Comparison of ENCODE assay signal across 9 cellular contexts in the genomic region with DNA sequence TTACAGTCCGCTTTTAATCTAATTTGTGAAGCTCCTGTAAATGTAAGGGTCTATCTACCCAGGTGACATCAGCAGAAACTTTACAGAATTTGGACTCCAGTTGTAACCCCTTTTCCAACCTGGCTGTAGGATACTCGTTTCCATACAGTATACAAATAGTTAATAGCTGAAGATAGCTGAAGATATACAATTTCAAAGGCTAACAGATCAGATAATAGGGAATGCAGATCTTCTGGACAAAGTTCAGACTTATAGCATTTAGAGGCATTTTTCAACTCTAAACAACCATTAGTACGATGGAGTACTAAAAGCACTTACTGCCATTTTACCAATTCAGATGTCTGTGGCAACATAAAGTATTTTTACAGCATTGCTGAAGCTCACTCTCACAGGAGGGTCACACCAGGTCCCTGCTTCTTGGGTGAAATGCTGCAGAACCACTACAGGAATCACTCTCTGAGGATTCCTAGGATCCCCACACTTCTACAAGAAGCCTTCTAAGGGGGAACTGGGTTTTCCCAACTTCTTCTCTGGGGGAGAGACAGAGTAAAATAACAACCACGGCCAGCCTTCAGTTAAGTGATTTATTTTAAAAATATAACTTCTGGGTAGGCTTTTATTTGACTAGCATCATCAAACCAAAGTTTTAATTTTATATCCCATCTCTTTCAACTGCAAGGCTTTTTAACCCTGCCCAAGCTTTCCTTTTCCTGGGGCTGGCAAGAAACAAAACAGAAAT. TPM values are rescaled to one million over a fixed set of nuclear protein-coding genes. Genes with fewer than 3 reads are reported as not detected.
DNase-seq lines count a peak whose midpoint lies in the region; ATAC-seq and TF ChIP-seq lines count a peak whose summit lies in the region.
"Had no signal": no experiment of that assay in that cellular context is flagged by ENCODE, and none has a peak within 500 bp of the region (broad histone marks: within the 10 kb centered on the region; RNA-seq: fewer than 3 reads in every experiment).

No MANE protein-coding gene starts in this region.

- H3K9me3 Mint-ChIP-seq in activated B cell treated with CpG ODN at 0.5 μM for 24 hours (no peaks in the 10 kb centered on the region), immature natural killer cell (no peaks in the 10 kb centered on the region)
- no peaks in the 10 kb centered on the region for H3K9me3 Mint-ChIP-seq in stimulated activated naive B cell treated with anti-CD40 and anti-IgM and Interleukin-4, amounts not matched to agents 10 μg/mL and 1 μg/mL and 100 μg/mL, for 72 hours
- H3K9me3 Mint-ChIP-seq: H9 had no signal

- no peak overlapping the region for H3K4me3 ChIP-seq in subcutaneous abdominal adipose tissue (ENCODE audit: low read depth in 1 of 5, low read length in 5 of 5)

- peak overlapping the region; percentile 14 for H3K27ac ChIP-seq in subcutaneous abdominal adipose tissue (ENCODE audit: low read depth, low read length)

- intact Hi-C loops in activated B cell treated with CpG ODN at 0.5 μM for 24 hours (cut with micrococcal nuclease), result loop anchor here (5.0 kb wide), 2 partner anchors 38 to 728 kb away; a partner anchor contains a TSS

- peak overlapping the region; percentile 15 for H3K4me3 Mint-ChIP-seq in activated B cell treated with CpG ODN at 0.5 μM for 24 hours
- H3K4me3 Mint-ChIP-seq in immature natural killer cell, result peak overlapping the region; percentile 67 to 96 (median 76)
- no peak overlapping the region for H3K4me3 Mint-ChIP-seq in stimulated activated naive B cell treated with anti-CD40 and anti-IgM and Interleukin-4, amounts not matched to agents 10 μg/mL and 1 μg/mL and 100 μg/mL, for 72 hours

- H3K9me3 ChIP-seq in subcutaneous abdominal adipose tissue (ENCODE audit: control insufficient read depth in 5 of 5, low read length in 5 of 5), result no peaks in the 10 kb centered on the region

- H3K36me3 ChIP-seq in subcutaneous abdominal adipose tissue (ENCODE audit: control insufficient read depth in 5 of 5, insufficient read depth in 5 of 5, low read length in 5 of 5), result peaks cover 15 to 21% (median 18%) of the 10 kb centered on the region in 5 donors

- POLR2A ChIA-PET in activated B cell treated with CpG ODN at 0.5 μM for 24 hours (lab: Charles Lee), result interaction anchor here (0.9 to 1.1 kb wide), 2 partner anchors 22 to 135 kb away, joined by 3 to 4 read pairs; a partner anchor contains a TSS

- H3K27me3 Mint-ChIP-seq in activated B cell treated with CpG ODN at 0.5 μM for 24 hours, result no peaks in the 10 kb centered on the region
- peaks cover 8 to 19% (median 11%) of the 10 kb centered on the region in 3 donors for H3K27me3 Mint-ChIP-seq in immature natural killer cell (ENCODE audit: low read depth in 3 of 3)
- no peaks in the 10 kb centered on the region for H3K27me3 Mint-ChIP-seq in stimulated activated naive B cell treated with anti-CD40 and anti-IgM and Interleukin-4, amounts not matched to agents 10 μg/mL and 1 μg/mL and 100 μg/mL, for 72 hours

- H3K4me1 Mint-ChIP-seq in activated B cell treated with CpG ODN at 0.5 μM for 24 hours, result peaks cover 62% of the 10 kb centered on the region
- H3K4me1 Mint-ChIP-seq in immature natural killer cell, result peaks cover 73 to 86% of the 10 kb centered on the region in 2 donors
- peaks cover 39 to 68% of the 10 kb centered on the region in 2 donors for H3K4me1 Mint-ChIP-seq in stimulated activated naive B cell treated with anti-CD40 and anti-IgM and Interleukin-4, amounts not matched to agents 10 μg/mL and 1 μg/mL and 100 μg/mL, for 72 hours

- peaks cover 54% of the 10 kb centered on the region for H3K36me3 Mint-ChIP-seq in activated B cell treated with CpG ODN at 0.5 μM for 24 hours (ENCODE audit: low read depth)
- H3K36me3 Mint-ChIP-seq in immature natural killer cell, result peaks cover 0 to 24% (median 10%) of the 10 kb centered on the region in 3 donors
- H3K36me3 Mint-ChIP-seq in stimulated activated naive B cell treated with anti-CD40 and anti-IgM and Interleukin-4, amounts not matched to agents 10 μg/mL and 1 μg/mL and 100 μg/mL, for 72 hours, result peaks cover 14 to 27% of the 10 kb centered on the region in 2 donors

- H3K27ac Mint-ChIP-seq in activated B cell treated with CpG ODN at 0.5 μM for 24 hours, result no peak overlapping the region
- peak overlapping the region in 5 of 6 donors; percentile 8 to 54 (median 23) for H3K27ac Mint-ChIP-seq in immature natural killer cell
- H3K27ac Mint-ChIP-seq in stimulated activated naive B cell treated with anti-CD40 and anti-IgM and Interleukin-4, amounts not matched to agents 10 μg/mL and 1 μg/mL and 100 μg/mL, for 72 hours, result no peak overlapping the region
- H3K27ac Mint-ChIP-seq: H9 had no signal

- CTCF ChIA-PET in activated B cell treated with CpG ODN at 0.5 μM for 24 hours (lab: Charles Lee), result interaction anchor here (0.7 to 2.1 kb wide), 3 partner anchors 93 to 152 kb away, joined by 3 to 11 read pairs (median 4); no protein-coding TSS in a partner anchor

- TF ChIP-seq CTCF in activated B cell treated with CpG ODN at 0.5 μM for 24 hours (IDR thresholded peaks at IDR 0.05), result no peak

- peaks cover 2 to 62% (median 57%) of the 10 kb centered on the region in 5 donors for H3K4me1 ChIP-seq in subcutaneous abdominal adipose tissue (ENCODE audit: control insufficient read depth in 5 of 5, insufficient read depth in 5 of 5, low read length in 5 of 5)

- H3K27me3 ChIP-seq in subcutaneous abdominal adipose tissue (ENCODE audit: control insufficient read depth in 5 of 5, insufficient read depth in 4 of 5, low read length in 5 of 5), result no peaks in the 10 kb centered on the region

- H3K9ac ChIP-seq in subcutaneous abdominal adipose tissue (ENCODE audit: low read length in 5 of 5), result peak overlapping the region in 2 of 5 donors; percentile 21 to 45

- no peak for ATAC-seq in activated B cell treated with CpG ODN at 0.5 μM for 24 hours (ENCODE audit: low read depth)
- ATAC-seq in stimulated activated naive B cell treated with anti-CD40 and anti-IgM and Interleukin-4, amounts not matched to agents 10 μg/mL and 1 μg/mL and 100 μg/mL, for 72 hours (replicated peaks), result no peak

- DNase-seq in activated CD8-positive, alpha-beta memory T cell treated with anti-CD3 and anti-CD28 coated beads for 24 hours, result peak; percentile 30
- no peak for DNase-seq in activated CD8-positive, alpha-beta memory T cell treated with anti-CD3 and anti-CD28 coated beads, Interleukin-2, amount 50 U/mL, for 48 hours
- DNase-seq in activated B cell treated with CpG ODN at 0.5 μM for 24 hours, result no peak
- DNase-seq in immature natural killer cell, result no peak
- DNase-seq in GOT3 (lab: John Stamatoyannopoulos, UW), result no peak
- DNase-seq in amniotic stem cell (lab: John Stamatoyannopoulos, UW), result no peak
- DNase-seq in stimulated activated naive B cell treated with anti-CD40 and anti-IgM and Interleukin-4, amounts not matched to agents 10 μg/mL and 1 μg/mL and 100 μg/mL, for 72 hours, result no peak
- DNase-seq: H9 had no signal

RNA-seq across cellular contexts. Expression of a gene that starts 2.9 kb away (rescaled TPM):
- 40.5 and 45.1 TPM in 2 replicates for total RNA-seq in activated B cell treated with CpG ODN at 0.5 μM for 24 hours
- polyA plus RNA-seq in immature natural killer cell, result 10 to 100 TPM; 35.8 to 54.1 (median 40.1) TPM

RNA-seq across cellular contexts. Expression of a gene that starts 21.9 kb away (rescaled TPM):
- total RNA-seq in activated B cell treated with CpG ODN at 0.5 μM for 24 hours, result 288 and 289 TPM in 2 replicates
- 10 to 100 TPM; 42.5 to 69.6 (median 55.8) TPM for polyA plus RNA-seq in immature natural killer cell

RNA-seq across cellular contexts. Expression of a gene that starts 29.9 kb away (rescaled TPM):
- not detected in 2 replicates for total RNA-seq in activated B cell treated with CpG ODN at 0.5 μM for 24 hours
- polyA plus RNA-seq in immature natural killer cell, result 1 to 10 TPM in 1 of 3 donors, under 1 TPM in 2; 0.43 to 2.5 (median 0.52) TPM

Comparison
In these comparisons a context has a peak if more than half of its experiments do, and no peak if none do; other contexts are left out.
1. H3K27ac Mint-ChIP-seq: peak in immature natural killer cell (5 of 6); none in activated B cell treated with CpG ODN at 0.5 μM for 24 hours (single experiment) and stimulated activated naive B cell treated with anti-CD40 and anti-IgM and Interleukin-4, amounts not matched to agents 10 μg/mL and 1 μg/mL and 100 μg/mL, for 72 hours (single experiment).
2. H3K4me3 Mint-ChIP-seq: peak in activated B cell treated with CpG ODN at 0.5 μM for 24 hours (single experiment) and immature natural killer cell (5 of 5); none in stimulated activated naive B cell treated with anti-CD40 and anti-IgM and Interleukin-4, amounts not matched to agents 10 μg/mL and 1 μg/mL and 100 μg/mL, for 72 hours (0 of 2).